Comparison of ENCODE assay signal across 26 cellular contexts in the genomic region with DNA sequence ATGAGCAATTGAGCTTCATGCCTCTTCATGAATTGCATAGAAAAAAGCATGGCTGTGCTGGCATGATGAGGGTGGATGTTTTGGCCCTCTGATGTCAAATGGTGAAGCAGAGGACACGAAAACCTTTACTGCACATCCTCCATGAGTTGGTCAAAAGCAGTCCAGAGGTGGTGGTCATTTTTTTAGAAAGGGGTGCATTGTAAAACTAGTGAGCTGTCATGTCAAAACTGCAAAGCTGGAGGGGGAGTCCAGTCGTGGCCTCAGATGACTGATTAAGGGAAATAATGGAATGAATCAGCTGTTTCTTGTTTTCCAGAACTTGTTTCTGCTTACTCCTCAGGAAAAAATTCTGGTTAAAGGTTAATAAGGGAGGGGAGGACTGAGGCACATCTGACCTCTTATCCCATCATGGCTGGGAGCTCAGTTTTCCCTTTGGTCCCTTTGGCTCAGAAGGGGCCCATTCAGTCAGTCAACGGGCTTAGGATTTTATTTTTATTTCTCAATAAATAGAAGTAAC.
DNase-seq lines count a peak whose midpoint lies in the region; ATAC-seq, FAIRE-seq and TF ChIP-seq lines count a peak whose summit lies in the region.
"Had no signal": no experiment of that assay in that cellular context is flagged by ENCODE, and none has a peak within 500 bp of the region (broad histone marks: within the 10 kb centered on the region; RNA-seq: fewer than 3 reads in every experiment).

No MANE protein-coding gene starts in this region.

- H3K23ac ChIP-seq in neuronal stem cell (ENCODE audit: low read depth, low read length, poor library complexity) = no peak overlapping the region

- peaks cover 11 to 13% of the 10 kb centered on the region in 2 donors for H3K9me3 Mint-ChIP-seq in activated T-cell treated with anti-CD3 and anti-CD28 coated beads, Interleukin-2, amount 50 U/mL, for 72 hours

- H4K8ac ChIP-seq in neuronal stem cell (ENCODE audit: low read depth, low read length) = no peak overlapping the region

- no peak overlapping the region for H3K27ac ChIP-seq in neuronal stem cell (replicated peaks; ENCODE audit: low read length)

- no peak overlapping the region for H2BK15ac ChIP-seq in neuronal stem cell (ENCODE audit: low read length)

- no peak for TF ChIP-seq CTCF in bronchial epithelial cell (IDR thresholded peaks at IDR 0.05; ENCODE audit: insufficient read depth, low read length, severe bottlenecking)

- no CpG with 5 or more reads among the region's 3 CpGs for WGBS in neuronal stem cell (ENCODE audit: extremely low coverage in 2 of 2, insufficient read length in 2 of 2, insufficient replicate concordance in 1 of 2), 2 donors

- H3K18ac ChIP-seq in neuronal stem cell (ENCODE audit: low read length) = no peak overlapping the region

- DNase-seq in bronchial epithelial cell (ENCODE audit: low read depth) (peak; percentile 18), NCI-H1048 (lab: John Stamatoyannopoulos, UW) (no peak), neuronal stem cell (ENCODE audit: low spot score) (no peak)
- no peak for DNase-seq in activated T-cell treated with anti-CD3 and anti-CD28 coated beads, Interleukin-2, amount 50 U/mL, for 72 hours
- DNase-seq: C1 segment of cervical spinal cord; CD4-positive, alpha-beta memory T cell; COR-L47; DMS53; GOT3; HFFc6; KBM-7; NCI-H1417; NCI-H1694; NCI-H2029 treated with DMSO at 0.1 percent for 48 hours; NCI-H446 treated with DMSO at 0.1 percent for 48 hours; NCI-H526; NCI-H82; NK-92 treated with Interleukin-12 subunit alpha and Interleukin-12 subunit beta, amount 100 ng/mL, for 24 hours; Right ventricle myocardium superior; RPMI8226; T-helper 1 cell had no signal

- no peaks in the 10 kb centered on the region for H3K9me3 ChIP-seq in neuronal stem cell (replicated peaks in 1 of 2; ENCODE audit: control insufficient read depth in 2 of 2, insufficient read depth in 1 of 2, low read depth in 1 of 2, low read length in 2 of 2)

- ATAC-seq in GM19351 (IDR thresholded peaks at IDR 0.05; ENCODE audit: unreplicated experiment) = peak; percentile 42
- ATAC-seq in HG02870 (IDR thresholded peaks at IDR 0.05; ENCODE audit: unreplicated experiment) = peak; percentile 63
- no peak for ATAC-seq in activated T-cell treated with anti-CD3 and anti-CD28 coated beads, Interleukin-2, amount 50 U/mL, for 72 hours (replicated peaks in 1 of 2)
- ATAC-seq in GM21515 (IDR thresholded peaks at IDR 0.05; ENCODE audit: unreplicated experiment) = no peak

- no peak overlapping the region for H2AFZ ChIP-seq in neuronal stem cell (ENCODE audit: low read length)

- H3K4ac ChIP-seq in neuronal stem cell (ENCODE audit: low read length) = no peak overlapping the region

- H2BK120ac ChIP-seq in neuronal stem cell (ENCODE audit: low read depth, low read length) = no peak overlapping the region

- no peak overlapping the region for H2BK12ac ChIP-seq in neuronal stem cell (ENCODE audit: low read length)

- no peak overlapping the region for H2BK5ac ChIP-seq in neuronal stem cell (ENCODE audit: low read length)

- H3K9ac ChIP-seq in neuronal stem cell (ENCODE audit: low read depth, low read length, poor library complexity) = no peak overlapping the region

- no peak overlapping the region for H2AK5ac ChIP-seq in neuronal stem cell (ENCODE audit: low read depth, low read length)

- no peak overlapping the region for H3K27ac Mint-ChIP-seq in activated T-cell treated with anti-CD3 and anti-CD28 coated beads, Interleukin-2, amount 50 U/mL, for 72 hours
- H3K27ac Mint-ChIP-seq: CD4-positive, alpha-beta memory T cell; HFFc6 had no signal

- H3K4me1 Mint-ChIP-seq in activated T-cell treated with anti-CD3 and anti-CD28 coated beads, Interleukin-2, amount 50 U/mL, for 72 hours (ENCODE audit: low read depth) = no peaks in the 10 kb centered on the region
- H3K4me1 Mint-ChIP-seq: CD4-positive, alpha-beta memory T cell had no signal

- H3K4me1 ChIP-seq in neuronal stem cell (ENCODE audit: control insufficient read depth in 2 of 2, insufficient read depth in 1 of 2, low read depth in 1 of 2, low read length in 2 of 2) = no peaks in the 10 kb centered on the region

- no peaks in the 10 kb centered on the region for H3K79me1 ChIP-seq in neuronal stem cell (ENCODE audit: low read depth, low read length)

- H3K27me3 ChIP-seq in bronchial epithelial cell (ENCODE audit: control insufficient read depth, insufficient read depth, low read length) (no peaks in the 10 kb centered on the region), neuronal stem cell (ENCODE audit: control insufficient read depth in 3 of 3, insufficient read depth in 3 of 3, low read depth in 1 of 3, low read length in 3 of 3) (no peaks in the 10 kb centered on the region)

- H3K4me3 ChIP-seq in bronchial epithelial cell (ENCODE audit: low read depth, low read length) (no peak overlapping the region), neuronal stem cell (ENCODE audit: low read length in 2 of 2) (no peak overlapping the region)
- H3K4me3 ChIP-seq: HAP-1 had no signal

- no peak overlapping the region for H4K91ac ChIP-seq in neuronal stem cell (ENCODE audit: low read depth, low read length, poor library complexity)

- H3K4me3 Mint-ChIP-seq in activated T-cell treated with anti-CD3 and anti-CD28 coated beads, Interleukin-2, amount 50 U/mL, for 72 hours = no peak overlapping the region
- H3K4me3 Mint-ChIP-seq: CD4-positive, alpha-beta memory T cell; HFFc6 had no signal

- H3K4me2 ChIP-seq in neuronal stem cell (ENCODE audit: insufficient read depth, low read length, poor library complexity, severe bottlenecking) = no peak overlapping the region

- H3K36me3 ChIP-seq in bronchial epithelial cell (ENCODE audit: control insufficient read depth, insufficient read depth, low read length) = no peaks in the 10 kb centered on the region
- no peaks in the 10 kb centered on the region for H3K36me3 ChIP-seq in neuronal stem cell (replicated peaks in 1 of 2; ENCODE audit: control insufficient read depth in 2 of 2, insufficient read depth in 2 of 2, low read length in 2 of 2)
- H3K36me3 ChIP-seq: HAP-1 had no signal

- H3K14ac ChIP-seq in neuronal stem cell (ENCODE audit: low read length) = no peak overlapping the region

- FAIRE-seq in bronchial epithelial cell (lab: Jason Lieb, UNC) = no peak
- FAIRE-seq: GM12892 had no signal

- no peaks in the 10 kb centered on the region for H3K36me3 Mint-ChIP-seq in activated T-cell treated with anti-CD3 and anti-CD28 coated beads, Interleukin-2, amount 50 U/mL, for 72 hours (ENCODE audit: insufficient read depth in 2 of 2)
- H3K36me3 Mint-ChIP-seq: CD4-positive, alpha-beta memory T cell had no signal

- H3K27me3 Mint-ChIP-seq in activated T-cell treated with anti-CD3 and anti-CD28 coated beads, Interleukin-2, amount 50 U/mL, for 72 hours (ENCODE audit: low read depth) = no peaks in the 10 kb centered on the region
- H3K27me3 Mint-ChIP-seq: CD4-positive, alpha-beta memory T cell had no signal

Comparison
In these comparisons a context has a peak if more than half of its experiments do, and no peak if none do; other contexts are left out.
1. ATAC-seq: peak in GM19351 (single experiment) and HG02870 (single experiment); none in activated T-cell treated with anti-CD3 and anti-CD28 coated beads, Interleukin-2, amount 50 U/mL, for 72 hours (0 of 2) and GM21515 (single experiment).